In the genomic region with DNA sequence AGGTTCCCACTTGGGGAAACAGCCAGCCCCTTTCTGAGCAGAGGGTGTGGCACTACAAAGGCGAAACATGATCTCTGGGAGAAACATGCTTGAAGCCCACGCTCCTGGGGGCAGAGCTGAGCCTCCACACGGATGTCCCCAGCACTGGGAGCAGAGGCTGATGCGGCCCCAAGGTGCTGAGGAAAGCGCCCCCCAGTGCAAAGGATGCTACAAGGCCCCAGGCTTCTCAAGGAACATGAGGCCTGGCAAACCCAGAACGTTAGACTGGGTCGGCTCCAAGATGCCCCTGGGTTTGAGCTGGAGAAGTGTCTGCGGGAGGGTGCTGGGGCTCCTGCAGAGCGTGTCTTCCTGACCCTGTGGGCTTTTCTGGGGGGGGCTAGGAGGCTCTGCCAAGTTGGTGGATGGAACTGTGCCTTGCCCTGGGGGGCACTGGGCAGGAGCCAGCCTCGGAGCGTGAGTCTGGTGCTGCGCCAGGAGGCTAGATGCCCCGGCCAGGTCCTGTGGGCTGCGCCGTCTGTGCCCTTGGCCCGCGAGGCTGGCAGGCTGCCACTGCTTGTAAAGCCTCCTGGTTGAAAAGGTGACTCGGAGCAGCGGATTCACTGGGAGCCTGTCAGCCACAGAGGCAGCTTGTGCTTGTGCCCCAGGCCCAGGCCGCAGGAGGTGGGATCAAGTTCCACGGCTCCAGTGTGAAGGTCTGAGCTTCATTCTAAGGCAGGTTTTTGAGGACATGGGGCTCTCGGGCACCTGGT, we compare ENCODE assay signal across 8 cellular contexts. TPM values are rescaled to one million over a fixed set of nuclear protein-coding genes. Genes with fewer than 3 reads are reported as not detected.
DNase-seq lines count a peak whose midpoint lies in the region; ATAC-seq, FAIRE-seq and TF ChIP-seq lines count a peak whose summit lies in the region.

No MANE protein-coding gene starts in this region.

- H2BK5ac ChIP-seq in trophoblast cell (ENCODE audit: low read depth, low read length, poor library complexity): no peak overlapping the region

- H3K4me1 Mint-ChIP-seq in T-cell: peaks cover 60 to 71% (median 63%) of the 10 kb centered on the region in 3 donors

- peak overlapping the region; percentile 42 for H3K4ac ChIP-seq in trophoblast cell (ENCODE audit: low read depth, low read length)

- H3K27me3 ChIP-seq in fibroblast of lung (ENCODE audit: control insufficient read depth, insufficient read depth, low read length) (no peaks in the 10 kb centered on the region), trophoblast cell (ENCODE audit: insufficient read depth, low read length) (no peaks in the 10 kb centered on the region)

- H3K14ac ChIP-seq in trophoblast cell (ENCODE audit: low read length): peak overlapping the region; percentile 21

- CTCF ChIA-PET in T-cell (lab: Charles Lee): no interaction called here

- H3K27me3 Mint-ChIP-seq in T-cell: no peaks in the 10 kb centered on the region

- H4K20me1 ChIP-seq in fibroblast of lung (ENCODE audit: control insufficient read depth, extremely low read depth, insufficient read depth, low read length): no peaks in the 10 kb centered on the region

- no peak overlapping the region for H3K9ac ChIP-seq in fibroblast of lung (ENCODE audit: insufficient read depth, low read length)
- H3K9ac ChIP-seq in trophoblast cell (ENCODE audit: low read length): no peak overlapping the region

- peaks cover 2% of the 10 kb centered on the region for H3K36me3 ChIP-seq in fibroblast of lung (ENCODE audit: control insufficient read depth, insufficient read depth, low read length)
- H3K36me3 ChIP-seq in trophoblast cell (ENCODE audit: control insufficient read depth in 1 of 2, insufficient read depth in 2 of 2, low read length in 2 of 2): no peaks in the 10 kb centered on the region

- H3K18ac ChIP-seq in trophoblast cell (ENCODE audit: low read length): peak overlapping the region; percentile 24

- H4K8ac ChIP-seq in trophoblast cell (ENCODE audit: low read depth, low read length): no peak overlapping the region

- H3K4me3 ChIP-seq in fibroblast of lung (replicated peaks in 1 of 4; ENCODE audit: control extremely low read depth in 1 of 4, insufficient read depth in 1 of 4, low read depth in 3 of 4, low read length in 4 of 4) (no peak overlapping the region), trophoblast cell (ENCODE audit: low read depth, low read length) (no peak overlapping the region)

- H3K23ac ChIP-seq in trophoblast cell (ENCODE audit: low read length): no peak overlapping the region

- peak; percentile 14 for ATAC-seq in HG02678 (IDR thresholded peaks at IDR 0.05; ENCODE audit: unreplicated experiment)
- ATAC-seq in T-cell (replicated peaks in 1 of 4): peak; percentile 11 to 25 (median 16)
- ATAC-seq in HG02642 (IDR thresholded peaks at IDR 0.05; ENCODE audit: poor library complexity, unreplicated experiment): no peak
- no peak for ATAC-seq in GM19467 (IDR thresholded peaks at IDR 0.05; ENCODE audit: unreplicated experiment)

- no peak for DNase-seq in AG09319 (ENCODE audit: extremely low read depth, low read depth)
- no peak for DNase-seq in T-cell
- peak; percentile 69 to 71 for DNase-seq in fibroblast of lung (ENCODE audit: low read depth in 2 of 2)
- no peak for DNase-seq in trophoblast cell
- DNase-seq in GM12892 (ENCODE audit: insufficient read length): no peak

- H3K4me1 ChIP-seq in fibroblast of lung (ENCODE audit: control insufficient read depth, extremely low read depth, insufficient read depth, low read length) (peaks cover 24% of the 10 kb centered on the region), trophoblast cell (ENCODE audit: control insufficient read depth in 1 of 2, insufficient read depth in 2 of 2, low read length in 2 of 2) (peaks cover 35 to 38% of the 10 kb centered on the region in 2 experiments)

- no peaks in the 10 kb centered on the region for H3K9me3 ChIP-seq in fibroblast of lung (ENCODE audit: control insufficient read depth, insufficient read depth, low read depth, low read length)
- no peaks in the 10 kb centered on the region for H3K9me3 ChIP-seq in trophoblast cell (ENCODE audit: insufficient read depth, low read depth, low read length)

- H3K27ac ChIP-seq in fibroblast of lung (ENCODE audit: insufficient read depth, low read length): peak overlapping the region; percentile 2
- no peak overlapping the region for H3K27ac ChIP-seq in trophoblast cell (ENCODE audit: low read depth, low read length)

- peak; percentile 10 for TF ChIP-seq CTCF in AG09319 (IDR thresholded peaks at IDR 0.05; ENCODE audit: low read depth, low read length)
- peak in 1 of 2 donors; percentile 10 for TF ChIP-seq CTCF in fibroblast of lung (conservative IDR thresholded peaks at IDR 0.05 in 1 of 2, IDR thresholded peaks at IDR 0.05 in 1 of 2; ENCODE audit: low read depth in 1 of 2, low read length in 2 of 2)

- no peak overlapping the region for H4K12ac ChIP-seq in trophoblast cell (ENCODE audit: low read depth, low read length)

- no peaks in the 10 kb centered on the region for H3K9me3 Mint-ChIP-seq in T-cell

- H2AFZ ChIP-seq in fibroblast of lung (ENCODE audit: low read length) (no peak overlapping the region), trophoblast cell (ENCODE audit: insufficient read depth, low read length, poor library complexity) (no peak overlapping the region)

- TF ChIP-seq POLR2A in GM12892 (IDR thresholded peaks at IDR 0.05; ENCODE audit: low read depth, low read length): no peak

- peaks cover 3% of the 10 kb centered on the region for H3K36me3 Mint-ChIP-seq in T-cell

- POLR2A ChIA-PET in T-cell (lab: Charles Lee): no interaction called here

- no peak overlapping the region for H2AK5ac ChIP-seq in trophoblast cell (ENCODE audit: low read length)

- peak overlapping the region; percentile 15 for H3K4me2 ChIP-seq in fibroblast of lung (ENCODE audit: extremely low read depth, insufficient read depth, low read length)
- no peak overlapping the region for H3K4me2 ChIP-seq in trophoblast cell (ENCODE audit: low read length)

- no CpG with 5 or more reads among the region's 22 CpGs for WGBS in trophoblast cell (ENCODE audit: extremely low coverage, insufficient coverage, insufficient read length)

- no peak overlapping the region for H2BK12ac ChIP-seq in trophoblast cell (ENCODE audit: low read length)

- H3K4me3 Mint-ChIP-seq in T-cell: peak overlapping the region in 2 of 3 donors; percentile 75 to 82

- peaks cover 7% of the 10 kb centered on the region for H3K79me1 ChIP-seq in trophoblast cell (ENCODE audit: low read length)

- H3K79me2 ChIP-seq in fibroblast of lung (ENCODE audit: control insufficient read depth, insufficient read depth, low read length): peaks cover 93% of the 10 kb centered on the region
- H3K79me2 ChIP-seq in trophoblast cell (ENCODE audit: control insufficient read depth, insufficient read depth, low read length, poor library complexity): peaks cover 26% of the 10 kb centered on the region

- H4K91ac ChIP-seq in trophoblast cell (ENCODE audit: low read depth, low read length): no peak overlapping the region

- H3K27ac Mint-ChIP-seq in T-cell: peak overlapping the region; percentile 94 to 96

- H2BK120ac ChIP-seq in trophoblast cell (ENCODE audit: insufficient read depth, low read length, poor library complexity): no peak overlapping the region

- FAIRE-seq in GM12892 (lab: Jason Lieb, UNC): no peak

RNA-seq across cellular contexts. Expression of gene SYNJ2, which starts 8.1 kb away (rescaled TPM):
- 10 to 100 TPM; 20.0 to 37.0 (median 22.3) TPM for total RNA-seq in T-cell
- total RNA-seq in fibroblast of lung: 43.4 and 57.3 TPM in 2 replicates
- 23.5 and 41.3 TPM in 2 replicates for polyA plus RNA-seq in fibroblast of lung
- polyA plus RNA-seq in fibroblast of lung (2012): 18.1 and 31.8 TPM in 2 replicates
- polyA minus RNA-seq in fibroblast of lung (ENCODE audit: low replicate concordance): 51.7 and 102 TPM in 2 replicates
- 22.0 and 25.0 TPM in 2 replicates for polyA plus RNA-seq in trophoblast cell (2013)
- polyA plus RNA-seq in GM12892 (2012; ENCODE audit: missing spikeins): 2.7 TPM

Comparison
In these comparisons a context has a peak if more than half of its experiments do, and no peak if none do; other contexts are left out.
1. DNase-seq: peak in fibroblast of lung (2 of 2); none in AG09319 (single experiment), T-cell (0 of 34), trophoblast cell (0 of 2) and GM12892 (single experiment).
2. ATAC-seq: peak in HG02678 (single experiment) and T-cell (4 of 4); none in HG02642 (single experiment) and GM19467 (single experiment).